Comparison of ENCODE assay signal across 26 cellular contexts in genomic region chr11:9490376-9490775, GRCh38. TPM values are rescaled to one million over a fixed set of nuclear protein-coding genes. Genes with fewer than 3 reads are reported as not detected.
A peak's percentile ranks its signal among the peaks of the same experiment; 100 is the strongest.
DNase-seq lines count a peak whose midpoint lies in the region; ATAC-seq, FAIRE-seq and TF ChIP-seq lines count a peak whose summit lies in the region.
"Had no signal": no experiment of that assay in that cellular context is flagged by ENCODE, and none has a peak within 500 bp of the region (broad histone marks: within the 10 kb centered on the region; RNA-seq: fewer than 3 reads in every experiment).

No MANE protein-coding gene starts in this region.

- 94 to 97% methylated on average over 3 of the region's 3 CpGs for WGBS in GM23248 (ENCODE audit: low coverage in 1 of 2, low lambda C conversion rate in 2 of 2, missing lambda C conversion rate in 2 of 2), 2 experiments
- 95% methylated on average over 3 of the region's 3 CpGs for WGBS in HepG2 (ENCODE audit: low lambda C conversion rate)

- DNase-seq in GM23248 = no peak
- DNase-seq in LHCN-M2 (ENCODE audit: low read depth) = peak; percentile 77
- DNase-seq in myocyte (ENCODE audit: low read depth) = peak; percentile 64
- no peak for DNase-seq in gastrocnemius medialis
- DNase-seq in HepG2 (ENCODE audit: low spot score) = no peak
- no peak for DNase-seq in DMS153 treated with DMSO at 0.1 percent for 48 hours (lab: John Stamatoyannopoulos, UW; ENCODE audit: unreplicated experiment)
- no peak for DNase-seq in amygdala (lab: John Stamatoyannopoulos, UW)
- DNase-seq in activated CD8-positive, alpha-beta memory T cell treated with anti-CD3 and anti-CD28 coated beads, Interleukin-2, amount 50 U/mL, for 4 hours = no peak
- DNase-seq: AML-193; Caco-2; Calu3; CD4-positive, alpha-beta T cell; CD8-positive, alpha-beta T cell; DMS53; DMS79; DND-41; EL; GDM1 had no signal

- peaks cover 13% of the 10 kb centered on the region; the same call in 1 of the 2 replicates for H3K36me3 ChIP-seq in GM23248 (ENCODE audit: low read depth)
- H3K36me3 ChIP-seq in gastrocnemius medialis = peaks cover 0 to 38% of the 10 kb centered on the region in 2 donors
- H3K36me3 ChIP-seq in HepG2 (replicated peaks in 1 of 2; ENCODE audit: control insufficient read depth in 1 of 2, insufficient read depth in 2 of 2, low read length in 2 of 2) = peaks cover 10 to 31% of the 10 kb centered on the region in 2 experiments; a peak in 4 of 5 replicates

- in situ Hi-C loops in GM23248 (cut with MboI) = no loop called here
- in situ Hi-C loops in gastrocnemius medialis (cut with MboI; ENCODE audit: low sequenced_read_pairs in 4 of 4) = loop anchor here in 2 of 4 donors (25.0 kb wide), 1 partner anchor 478 kb away; the partner anchor contains the start of gene NRIP3 (in 2 of the 2)
- in situ Hi-C loops in HepG2 (cut with HindIII; ENCODE audit: extremely low pct_ligation_motif_present, low pct_unique_long_range_greater_than_20kb) = loop anchor here (25.0 kb wide), 1 partner anchor 328 kb away; no protein-coding TSS in a partner anchor

- BruUV-seq in HepG2 (replicated peaks; lab: Mats Ljungman, UMichigan) = no TSS peak

- no peaks in the 10 kb centered on the region for H3K27me3 ChIP-seq in GM23248 (replicated peaks; ENCODE audit: insufficient read depth)
- H3K27me3 ChIP-seq in gastrocnemius medialis = no peaks in the 10 kb centered on the region
- no peaks in the 10 kb centered on the region for H3K27me3 ChIP-seq in HepG2 (ENCODE audit: control insufficient read depth in 1 of 2, insufficient read depth in 2 of 2, low read length in 2 of 2)
- H3K27me3 ChIP-seq: BLaER1 treated with 17β-estradiol and CSF1 and Interleukin-3, amounts not matched to agents 10 nM and 100 nM had no signal

- no peak for TF ChIP-seq EP300 in HepG2 (IDR thresholded peaks at IDR 0.05; ENCODE audit: low read depth in 2 of 2, low read length in 2 of 2)
- TF ChIP-seq EP300 in HepG2 (CRISPR knock-in tag; IDR thresholded peaks at IDR 0.05; ENCODE audit: borderline replicate concordance) = no peak

- H2AFZ ChIP-seq in GM23248 (no peak overlapping the region), HepG2 (ENCODE audit: low read length) (no peak overlapping the region)

- POLR2A ChIA-PET in HepG2 (lab: Yijun Ruan, JAX) = interaction anchor here (0.6 kb wide), 1 partner anchor 117 kb away, joined by 3 read pairs; no protein-coding TSS in a partner anchor

- no peak for TF ChIP-seq RAD21 in HepG2 (CRISPR knock-in tag; IDR thresholded peaks at IDR 0.05)

- H3K9me3 ChIP-seq in GM23248 (ENCODE audit: low read depth) = no peaks in the 10 kb centered on the region
- no peaks in the 10 kb centered on the region for H3K9me3 ChIP-seq in gastrocnemius medialis
- H3K9me3 ChIP-seq in HepG2 (ENCODE audit: low read length) = no peaks in the 10 kb centered on the region
- H3K9me3 ChIP-seq: A549; BLaER1 treated with 17β-estradiol and CSF1 and Interleukin-3, amounts not matched to agents 10 nM and 100 nM; Caco-2 had no signal

- intact Hi-C loops in gastrocnemius medialis (cut with DNase I; ENCODE audit: low total_unique reads) (no loop called here), HepG2 (cut with micrococcal nuclease; ENCODE audit: unreplicated experiment) (no loop called here)

- CTCF ChIA-PET in HepG2 (lab: Yijun Ruan, JAX; ENCODE audit: low intra/inter-chr PET ratio, low total read pairs) = no interaction called here

- TF ChIP-seq POLR2A in gastrocnemius medialis (IDR thresholded peaks at IDR 0.05) (no peak), HepG2 (IDR thresholded peaks at IDR 0.05; ENCODE audit: insufficient read depth in 1 of 2, low read depth in 2 of 2, low read length in 2 of 2) (no peak)

- peaks cover 4% of the 10 kb centered on the region; the same call in 1 of the 2 replicates for H3K79me2 ChIP-seq in GM23248 (ENCODE audit: insufficient read depth)
- H3K79me2 ChIP-seq in HepG2 (ENCODE audit: insufficient read depth, low read length) = no peaks in the 10 kb centered on the region

- peaks cover 25% of the 10 kb centered on the region for H3F3A ChIP-seq in GM23248 (ENCODE audit: insufficient read depth)

- peak; percentile 60 to 69 for ATAC-seq in gastrocnemius medialis
- ATAC-seq in HepG2 = no peak
- ATAC-seq: A549; CD8-positive, alpha-beta T cell; GM12878 had no signal

- H3K4me1 ChIP-seq in GM23248 (ENCODE audit: insufficient read depth) = peaks cover 31% of the 10 kb centered on the region
- peaks cover 11 to 23% of the 10 kb centered on the region in 2 donors for H3K4me1 ChIP-seq in gastrocnemius medialis
- no peaks in the 10 kb centered on the region for H3K4me1 ChIP-seq in HepG2 (ENCODE audit: insufficient read depth, low read length)
- H3K4me1 ChIP-seq: A549; BLaER1 treated with 17β-estradiol and CSF1 and Interleukin-3, amounts not matched to agents 10 nM and 100 nM had no signal

- TF ChIP-seq CTCF in gastrocnemius medialis (IDR thresholded peaks at IDR 0.05 in 4 of 5, conservative IDR thresholded peaks at IDR 0.05 in 1 of 5) (no peak), HepG2 (CRISPR knock-in tag; IDR thresholded peaks at IDR 0.05) (no peak)

- peak overlapping the region; percentile 56; the same call in 1 of the 2 replicates for H3K27ac ChIP-seq in GM23248
- H3K27ac ChIP-seq in gastrocnemius medialis = peak overlapping the region in 2 of 4 donors; percentile 35 to 37
- no peak overlapping the region for H3K27ac ChIP-seq in HepG2 (ENCODE audit: extremely low read length, insufficient read depth, low read length)
- H3K27ac ChIP-seq: 22Rv1; A549; BLaER1 treated with 17β-estradiol and CSF1 and Interleukin-3, amounts not matched to agents 10 nM and 100 nM; C4-2B had no signal

- H4K20me1 ChIP-seq in GM23248 (ENCODE audit: insufficient read depth) (no peaks in the 10 kb centered on the region), HepG2 (ENCODE audit: insufficient read depth, low read length) (no peaks in the 10 kb centered on the region)
- H4K20me1 ChIP-seq: BLaER1 treated with 17β-estradiol and CSF1 and Interleukin-3, amounts not matched to agents 10 nM and 100 nM had no signal

- H3K9ac ChIP-seq in GM23248 (no peak overlapping the region), HepG2 (ENCODE audit: insufficient read depth, low read depth, low read length) (no peak overlapping the region)
- H3K9ac ChIP-seq: BLaER1 treated with 17β-estradiol and CSF1 and Interleukin-3, amounts not matched to agents 10 nM and 100 nM had no signal

- H3K4me2 ChIP-seq in GM23248 (ENCODE audit: unreplicated experiment) (no peak overlapping the region), HepG2 (ENCODE audit: low read depth, low read length) (no peak overlapping the region)
- H3K4me2 ChIP-seq: A549; BLaER1 treated with 17β-estradiol and CSF1 and Interleukin-3, amounts not matched to agents 10 nM and 100 nM had no signal

- no peak overlapping the region for H3K4me3 ChIP-seq in GM23248
- no peak overlapping the region for H3K4me3 ChIP-seq in gastrocnemius medialis
- H3K4me3 ChIP-seq in HepG2 (replicated peaks in 1 of 3; ENCODE audit: insufficient read depth in 1 of 3, low read depth in 2 of 3, low read length in 3 of 3) = no peak overlapping the region
- H3K4me3 ChIP-seq: A549; BLaER1 treated with 17β-estradiol and CSF1 and Interleukin-3, amounts not matched to agents 10 nM and 100 nM; GM12878 had no signal

- H3K9me2 ChIP-seq in GM23248 (ENCODE audit: insufficient read depth) = no peaks in the 10 kb centered on the region

- no peak for FAIRE-seq in HepG2 (lab: Jason Lieb, UNC)
- FAIRE-seq: A549, D721Med, GM12878, GM12892, GM19239 had no signal

TF ChIP-seq in HepG2, 621 proteins besides CTCF, POLR2A, EP300 and RAD21 (continues in another document):
- TF ChIP-seq ISX (CRISPR knock-in tag; conservative IDR thresholded peaks at IDR 0.05) = no peak

RNA-seq across cellular contexts. Expression of gene ZNF143, which starts 29.6 kb away (rescaled TPM):
- 5.3 and 20.5 TPM in 2 replicates for total RNA-seq in GM23248 (2014; rRNA removed; shearing (Covaris generic))
- 13.6 and 16.7 TPM in 2 replicates for polyA plus RNA-seq in GM23248 (2016; fragmentation: Nextera tagmentation; extraction: Ambion mirVana)
- 15.5 and 16.3 TPM in 2 replicates for total RNA-seq in LHCN-M2 (2014; rRNA removed)
- 11.0 TPM for polyA plus RNA-seq in LHCN-M2 (2012)
- 21.0 and 27.9 TPM in 2 replicates for total RNA-seq in myocyte
- 13.1 TPM for polyA plus RNA-seq in myocyte (2012)
- total RNA-seq in gastrocnemius medialis = 10 to 100 TPM; 33.3 to 42.6 (median 36.9) TPM
- total RNA-seq in HepG2 (2016; rRNA removed; fragmentation: Illumina TruSeq; extraction: Trizol) = 22.4 and 32.9 TPM in 2 replicates
- total RNA-seq in HepG2 (2016; cell fraction: cytosol; rRNA removed; fragmentation: Illumina TruSeq; extraction: Trizol; ENCODE audit: low read depth) = 5.2 and 7.5 TPM in 2 replicates
- total RNA-seq in HepG2 (2016; cell fraction: insoluble cytoplasmic fraction; rRNA removed; fragmentation: Illumina TruSeq; extraction: Trizol) = 23.4 and 29.8 TPM in 2 replicates
- total RNA-seq in HepG2 (2016; cell fraction: membrane; rRNA removed; fragmentation: Illumina TruSeq; extraction: Trizol) = 11.5 and 14.0 TPM in 2 replicates
- 18.6 and 20.4 TPM in 2 replicates for total RNA-seq in HepG2 (2016; cell fraction: nucleus; rRNA removed; fragmentation: Illumina TruSeq; extraction: Trizol)
- 35.6 and 35.9 TPM in 2 replicates for polyA plus RNA-seq in HepG2 (2011; rRNA removed)
- 29.1 and 29.9 TPM in 2 replicates for polyA plus RNA-seq in HepG2 (2011; cell fraction: cytosol; rRNA removed)
- polyA plus RNA-seq in HepG2 (2011; cell fraction: nucleus; rRNA removed) = 18.4 and 27.0 TPM in 2 replicates
- polyA plus RNA-seq in HepG2 (2012) = 13.8 and 18.8 TPM in 2 replicates
- 2.9 and 3.6 TPM in 2 replicates for polyA plus RNA-seq in HepG2 (2016; cell fraction: cytosol; fragmentation: Illumina TruSeq; extraction: Trizol; ENCODE audit: low read depth)
- 24.4 and 28.9 TPM in 2 replicates for polyA plus RNA-seq in HepG2 (2016; cell fraction: insoluble cytoplasmic fraction; fragmentation: Illumina TruSeq; extraction: Trizol; ENCODE audit: low read depth)
- 6.5 and 7.2 TPM in 2 replicates for polyA plus RNA-seq in HepG2 (2016; cell fraction: membrane; fragmentation: Illumina TruSeq; extraction: Trizol; ENCODE audit: low read depth)
- polyA plus RNA-seq in HepG2 (2016; cell fraction: nucleus; fragmentation: Illumina TruSeq; extraction: Trizol; ENCODE audit: insufficient read depth, low read depth) = 20.4 and 26.1 TPM in 2 replicates
- polyA minus RNA-seq in HepG2 (2011; rRNA and poly(A)+ RNA removed; ENCODE audit: low replicate concordance) = 112 and 116 TPM in 2 replicates
- polyA minus RNA-seq in HepG2 (2011; cell fraction: cytosol; rRNA and poly(A)+ RNA removed) = 17.3 and 30.3 TPM in 2 replicates
- 57.6 and 60.4 TPM in 2 replicates for polyA minus RNA-seq in HepG2 (2011; cell fraction: nucleus; rRNA and poly(A)+ RNA removed)

Comparison
In these comparisons a context has a peak if more than half of its experiments do, and no peak if none do; other contexts are left out.
1. DNase-seq: peak in LHCN-M2 (single experiment) and myocyte (single experiment); none in GM23248 (single experiment), gastrocnemius medialis (0 of 2), HepG2 (single experiment), DMS153 treated with DMSO at 0.1 percent for 48 hours (single experiment), amygdala (0 of 56) and activated CD8-positive, alpha-beta memory T cell treated with anti-CD3 and anti-CD28 coated beads, Interleukin-2, amount 50 U/mL, for 4 hours (single experiment).